Comparison of ENCODE assay signal across 1 cellular context in genomic region chr22:46012182-46012880, GRCh38.
TF ChIP-seq lines count a peak whose summit lies in the region.

No MANE protein-coding gene starts in this region.

TF ChIP-seq in H1, 55 proteins besides CTCF, POLR2A, EP300 and RAD21 (continued from another document):
- no peak for TF ChIP-seq RXRA (IDR thresholded peaks at IDR 0.05; ENCODE audit: insufficient read depth, low read depth, low read length)
- TF ChIP-seq ATF2 (IDR thresholded peaks at IDR 0.05; ENCODE audit: low read length) = no peak
- TF ChIP-seq KDM1A (IDR thresholded peaks at IDR 0.05; ENCODE audit: borderline replicate concordance, low read length) = no peak
- TF ChIP-seq RNF2 (IDR thresholded peaks at IDR 0.05; ENCODE audit: borderline replicate concordance, low read depth, low read length, missing control alignments, poor library complexity, severe bottlenecking) = no peak
- no peak for TF ChIP-seq TCF12 (IDR thresholded peaks at IDR 0.05; ENCODE audit: low read depth, low read length)
- TF ChIP-seq RBBP5 (IDR thresholded peaks at IDR 0.05; ENCODE audit: borderline replicate concordance, low read depth, low read length) = no peak
- TF ChIP-seq HDAC2 (IDR thresholded peaks at IDR 0.05; ENCODE audit: borderline replicate concordance in 1 of 2, low read depth in 2 of 2, low read length in 2 of 2) = no peak
- TF ChIP-seq CREB1 (IDR thresholded peaks at IDR 0.05) = no peak
- no peak for TF ChIP-seq JUND (IDR thresholded peaks at IDR 0.05; ENCODE audit: low read length)
- no peak for TF ChIP-seq JUN (IDR thresholded peaks at IDR 0.05; ENCODE audit: low read depth, low read length)
- no peak for TF ChIP-seq SIN3A (conservative IDR thresholded peaks at IDR 0.05 in 1 of 2, IDR thresholded peaks at IDR 0.05 in 1 of 2; ENCODE audit: low read depth in 1 of 2, low read length in 2 of 2)
- TF ChIP-seq HDAC6 (IDR thresholded peaks at IDR 0.05; ENCODE audit: low read depth, low read length) = no peak
- TF ChIP-seq MAX (IDR thresholded peaks at IDR 0.05) = no peak
